In the genomic region with DNA sequence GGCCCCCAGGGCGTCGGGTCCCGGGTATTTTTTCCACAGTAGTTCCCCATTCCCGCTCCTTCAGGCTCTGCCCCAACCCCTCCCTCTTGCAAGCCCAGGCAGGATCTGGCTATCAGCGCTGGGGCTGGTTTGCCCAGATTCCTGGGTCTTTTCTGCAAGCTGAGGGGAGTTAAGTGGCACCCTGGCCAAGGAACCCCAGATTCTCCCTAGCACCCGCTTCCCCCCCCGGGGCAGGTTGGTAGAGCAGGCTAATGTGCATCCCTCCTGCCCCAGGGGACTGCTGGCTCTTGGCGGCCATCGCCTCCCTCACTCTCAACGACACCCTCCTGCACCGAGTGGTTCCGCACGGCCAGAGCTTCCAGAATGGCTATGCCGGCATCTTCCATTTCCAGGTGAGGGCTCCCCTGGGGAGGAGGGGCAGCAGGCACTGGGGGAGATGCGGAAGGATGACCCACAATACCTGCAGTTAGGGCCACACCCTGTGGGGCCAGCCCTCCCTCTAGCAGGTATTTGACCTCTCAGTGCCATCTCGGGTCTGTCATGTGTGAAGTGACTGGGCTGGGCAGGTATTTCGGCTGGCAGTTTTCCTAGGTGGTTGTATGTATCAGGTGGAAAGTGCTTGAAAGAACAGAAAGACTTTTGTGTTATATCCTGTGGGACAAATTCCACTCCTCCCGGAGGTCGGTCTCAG, we compare ENCODE assay signal across 1 cellular context.
TF ChIP-seq lines count a peak whose summit lies in the region.

No MANE protein-coding gene starts in this region.

TF ChIP-seq in K562, 482 proteins besides CTCF, POLR2A, EP300 and RAD21:
- TF ChIP-seq BRD9 (IDR thresholded peaks at IDR 0.05; ENCODE audit: low read depth, partially characterized antibody) (no peak), ZEB2 (IDR thresholded peaks at IDR 0.05) (no peak), STAG1 (CRISPR knock-in tag; IDR thresholded peaks at IDR 0.05; ENCODE audit: borderline replicate concordance) (0 out of 2 replicates have a peak, but pooled peaks have one; percentile 17)
